9 cellular contexts compared by ENCODE assay signal in the genomic region with DNA sequence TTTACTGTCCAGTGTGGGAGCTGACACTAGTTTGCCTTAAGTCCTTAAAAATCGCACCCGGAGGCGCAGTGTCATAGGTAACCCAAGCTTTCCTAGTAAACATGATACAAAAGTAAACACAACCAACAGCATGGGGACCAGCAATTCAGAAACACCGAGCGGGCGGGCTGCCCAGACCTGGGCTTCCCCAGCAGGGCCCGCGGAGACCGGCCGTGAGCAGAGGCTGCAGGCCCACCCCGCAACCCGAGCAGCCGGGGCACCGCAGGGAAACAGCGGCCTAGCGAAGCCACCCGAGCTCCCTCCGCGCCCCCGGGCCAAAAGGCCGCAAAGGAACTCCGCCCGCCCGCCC. TPM values are rescaled to one million over a fixed set of nuclear protein-coding genes. Genes with fewer than 3 reads are reported as not detected.
DNase-seq lines count a peak whose midpoint lies in the region; ATAC-seq and TF ChIP-seq lines count a peak whose summit lies in the region.
"Had no signal": no experiment of that assay in that cellular context is flagged by ENCODE, and none has a peak within 500 bp of the region (broad histone marks: within the 10 kb centered on the region; RNA-seq: fewer than 3 reads in every experiment).

No MANE protein-coding gene starts in this region.

- H3K27me3 Mint-ChIP-seq in naive thymus-derived CD4-positive, alpha-beta T cell, result no peaks in the 10 kb centered on the region
- H3K27me3 Mint-ChIP-seq: activated naive CD8-positive, alpha-beta T cell had no signal

- peaks cover 22 to 25% of the 10 kb centered on the region in 2 donors for H3K4me1 ChIP-seq in naive thymus-derived CD4-positive, alpha-beta T cell (ENCODE audit: control insufficient read depth in 2 of 2, insufficient read depth in 2 of 2, low read length in 2 of 2)

- H3K36me3 Mint-ChIP-seq in naive thymus-derived CD4-positive, alpha-beta T cell, result peaks cover 0 to 3% (median 0%) of the 10 kb centered on the region in 5 donors
- H3K36me3 Mint-ChIP-seq: activated naive CD8-positive, alpha-beta T cell had no signal

- ATAC-seq in GM18511 (IDR thresholded peaks at IDR 0.05; ENCODE audit: unreplicated experiment) (peak; percentile 48), HG02678 (IDR thresholded peaks at IDR 0.05; ENCODE audit: unreplicated experiment) (peak; percentile 33)
- ATAC-seq in naive thymus-derived CD4-positive, alpha-beta T cell, result no peak

- H3K27ac Mint-ChIP-seq in naive thymus-derived CD4-positive, alpha-beta T cell, result no peak overlapping the region
- H3K27ac Mint-ChIP-seq: activated naive CD8-positive, alpha-beta T cell had no signal

- H3K4me3 Mint-ChIP-seq in naive thymus-derived CD4-positive, alpha-beta T cell, result no peak overlapping the region
- H3K4me3 Mint-ChIP-seq: activated naive CD8-positive, alpha-beta T cell had no signal

- POLR2A ChIA-PET in naive thymus-derived CD4-positive, alpha-beta T cell (lab: Charles Lee), result interaction anchor here (1.0 to 1.1 kb wide), 4 partner anchors 8 to 175 kb away, joined by 4 to 7 read pairs (median 6); partner anchors contain the start of gene SCN1A

- peak; percentile 77 to 87 for DNase-seq in NCI-H2081 (lab: John Stamatoyannopoulos, UW)
- DNase-seq in dorsolateral prefrontal cortex, result peak in 3 of 10 donors; percentile 32 to 52 (median 48)
- DNase-seq in naive thymus-derived CD4-positive, alpha-beta T cell, result no peak
- no peak for DNase-seq in NCI-H524 treated with DMSO at 0.1 percent for 48 hours (lab: John Stamatoyannopoulos, UW)
- DNase-seq in ecto neural progenitor cell (ENCODE audit: low spot score), result no peak
- DNase-seq in NCI-H1436 (lab: John Stamatoyannopoulos, UW), result no peak

- no peak for TF ChIP-seq CTCF in dorsolateral prefrontal cortex (IDR thresholded peaks at IDR 0.05 in 54 of 56, conservative IDR thresholded peaks at IDR 0.05 in 2 of 56; ENCODE audit: low read depth in 1 of 56, partially characterized antibody in 56 of 56)

- no peaks in the 10 kb centered on the region for H3K27me3 ChIP-seq in dorsolateral prefrontal cortex
- no peaks in the 10 kb centered on the region for H3K27me3 ChIP-seq in naive thymus-derived CD4-positive, alpha-beta T cell (ENCODE audit: control insufficient read depth in 2 of 2, insufficient read depth in 2 of 2, low read length in 2 of 2)

- H3K9me3 Mint-ChIP-seq in naive thymus-derived CD4-positive, alpha-beta T cell, result no peaks in the 10 kb centered on the region

- no peaks in the 10 kb centered on the region for H3K9me3 ChIP-seq in naive thymus-derived CD4-positive, alpha-beta T cell (ENCODE audit: control insufficient read depth in 2 of 3, low read length in 3 of 3)

- H3K36me3 ChIP-seq in naive thymus-derived CD4-positive, alpha-beta T cell (ENCODE audit: control insufficient read depth in 2 of 3, insufficient read depth in 3 of 3, low read length in 3 of 3), result peaks cover 0 to 5% (median 0%) of the 10 kb centered on the region in 3 experiments

- intact Hi-C loops in dorsolateral prefrontal cortex (cut with DNase I), result loop anchor here (5.0 kb wide), 1 partner anchor 174 kb away; the partner anchor contains the start of gene SCN1A (in 2 of the 2)
- intact Hi-C loops in naive thymus-derived CD4-positive, alpha-beta T cell (cut with micrococcal nuclease), result loop anchor here (1.0 to 10.0 kb wide), 8 partner anchors 50 to 961 kb away; partner anchors contain the start of gene GALNT3 (in 1 of the 2)

- H3K27ac ChIP-seq in dorsolateral prefrontal cortex, result peak overlapping the region in 54 of 59 donors; percentile 25 to 93 (median 83)
- H3K27ac ChIP-seq in naive thymus-derived CD4-positive, alpha-beta T cell (ENCODE audit: low read depth, low read length), result peak overlapping the region; percentile 66

- H3K4me3 ChIP-seq in dorsolateral prefrontal cortex, result peak overlapping the region; percentile 66 to 98 (median 84)
- H3K4me3 ChIP-seq in naive thymus-derived CD4-positive, alpha-beta T cell (ENCODE audit: low read length), result peak overlapping the region; percentile 91

- CTCF ChIA-PET in naive thymus-derived CD4-positive, alpha-beta T cell (lab: Charles Lee), result interaction anchor here (0.9 to 1.7 kb wide), 3 partner anchors 8 to 175 kb away, joined by 4 to 7 read pairs (median 6); partner anchors contain the start of gene SCN1A

- H3K4me1 Mint-ChIP-seq in naive thymus-derived CD4-positive, alpha-beta T cell, result peaks cover 7 to 30% (median 12%) of the 10 kb centered on the region in 7 donors

RNA-seq across cellular contexts. Expression of gene TTC21B, which starts 0.3 kb away (rescaled TPM):
- total RNA-seq in dorsolateral prefrontal cortex, result 10 to 100 TPM; 28.3 to 65.2 (median 47.2) TPM
- total RNA-seq in naive thymus-derived CD4-positive, alpha-beta T cell, result 10 to 100 TPM; 23.0 to 38.9 (median 33.0) TPM
- 1 to 10 TPM; 9.2 to 10.0 TPM for polyA plus RNA-seq in naive thymus-derived CD4-positive, alpha-beta T cell

Comparison
In these comparisons a context has a peak if more than half of its experiments do, and no peak if none do; other contexts are left out.
1. DNase-seq: peak in NCI-H2081 (2 of 2); none in naive thymus-derived CD4-positive, alpha-beta T cell (0 of 9), NCI-H524 treated with DMSO at 0.1 percent for 48 hours (single experiment), ecto neural progenitor cell (single experiment) and NCI-H1436 (single experiment).